ENCODE assay signal across 1 cellular context in the genomic region with DNA sequence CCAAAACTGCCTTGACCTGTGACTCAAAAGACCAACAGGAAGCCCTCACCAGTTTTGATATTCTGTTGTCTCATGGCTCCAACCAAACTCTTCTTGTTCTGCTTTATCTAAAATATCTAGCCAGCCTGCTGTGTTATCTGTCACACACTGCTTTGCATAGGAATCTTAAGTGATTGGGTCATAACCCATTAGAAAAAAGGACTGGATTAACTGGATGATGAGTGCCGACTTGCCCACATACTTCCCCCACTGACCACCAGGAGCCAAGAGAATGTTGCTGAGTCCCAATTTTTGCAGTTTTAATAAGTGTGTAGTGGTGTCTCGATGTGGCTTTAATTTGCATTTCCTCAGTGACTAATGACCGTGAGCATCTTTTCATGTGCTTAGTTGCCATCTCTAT.
TF ChIP-seq lines count a peak whose summit lies in the region.

No MANE protein-coding gene starts in this region.

TF ChIP-seq in HepG2, 621 proteins besides CTCF, POLR2A, EP300 and RAD21:
- TF ChIP-seq MAFK (conservative IDR thresholded peaks at IDR 0.05 in 1 of 2, IDR thresholded peaks at IDR 0.05 in 1 of 2; ENCODE audit: low read length in 2 of 2) = 0 out of 4 replicates have a peak, but pooled peaks of 1 of the 2 experiments have one; percentile 9
- TF ChIP-seq ZNF333 (CRISPR knock-in tag; IDR thresholded peaks at IDR 0.05; ENCODE audit: borderline replicate concordance) = no peak
